Comparison of ENCODE assay signal across 19 cellular contexts in genomic region chr1:20555025-20555757, GRCh38. TPM values are rescaled to one million over a fixed set of nuclear protein-coding genes. Genes with fewer than 3 reads are reported as not detected.
A peak's percentile ranks its signal among the peaks of the same experiment; 100 is the strongest.
DNase-seq lines count a peak whose midpoint lies in the region; ATAC-seq and TF ChIP-seq lines count a peak whose summit lies in the region.
"Had no signal": no experiment of that assay in that cellular context is flagged by ENCODE, and none has a peak within 500 bp of the region (broad histone marks: within the 10 kb centered on the region; RNA-seq: fewer than 3 reads in every experiment).

No MANE protein-coding gene starts in this region.

- no peak overlapping the region for H3K4me3 Mint-ChIP-seq in activated T-helper 1 cell treated with anti-CD3 and anti-CD28 coated beads, Interleukin-12 subunit alpha, Interleukin-12 subunit beta, Interleukin-2, Interleukin-4 antibody, amounts not matched to agents 30 ng/mL and 10 ng/mL and 1 ng/mL, durations not matched to agents 14 hours and 24 hours and 36 hours
- H3K4me3 Mint-ChIP-seq: CD4-positive, CD25-positive, alpha-beta regulatory T cell; stimulated activated naive CD8-positive, alpha-beta T cell treated with anti-CD3 and anti-CD28 coated beads, Interleukin-15, amount 100 ng/mL, for 72 hours had no signal

- H3K9me3 Mint-ChIP-seq in activated T-helper 1 cell treated with anti-CD3 and anti-CD28 coated beads, Interleukin-12 subunit alpha, Interleukin-12 subunit beta, Interleukin-2, Interleukin-4 antibody, amounts not matched to agents 30 ng/mL and 10 ng/mL and 1 ng/mL, durations not matched to agents 14 hours and 24 hours and 36 hours: no peaks in the 10 kb centered on the region
- H3K9me3 Mint-ChIP-seq: CD4-positive, CD25-positive, alpha-beta regulatory T cell; mesothelial cell of epicardium; stimulated activated naive CD8-positive, alpha-beta T cell treated with anti-CD3 and anti-CD28 coated beads, Interleukin-15, amount 100 ng/mL, for 72 hours had no signal

- TF ChIP-seq CTCF in OCI-LY7 (conservative IDR thresholded peaks at IDR 0.05; ENCODE audit: low read length): no peak
- TF ChIP-seq CTCF in epithelial cell of esophagus (IDR thresholded peaks at IDR 0.05; ENCODE audit: insufficient read depth, low read depth, low read length, missing control alignments): no peak

- H3K9me2 ChIP-seq in OCI-LY7 (ENCODE audit: insufficient read depth, low read length): no peaks in the 10 kb centered on the region

- ATAC-seq in HG03045 (IDR thresholded peaks at IDR 0.05; ENCODE audit: unreplicated experiment) (no peak), HG02678 (IDR thresholded peaks at IDR 0.05; ENCODE audit: unreplicated experiment) (no peak)
- ATAC-seq: stimulated activated naive CD8-positive, alpha-beta T cell treated with anti-CD3 and anti-CD28 coated beads, Interleukin-15, amount 100 ng/mL, for 72 hours had no signal

- H3K4me2 ChIP-seq in OCI-LY7 (ENCODE audit: low read length): no peak overlapping the region

- no peak overlapping the region for H3K4me3 ChIP-seq in OCI-LY7 (ENCODE audit: low read depth, low read length, poor library complexity, severe bottlenecking)
- H3K4me3 ChIP-seq in epithelial cell of esophagus (ENCODE audit: low read length): no peak overlapping the region
- H3K4me3 ChIP-seq: colonic mucosa had no signal

- H3K9me3 ChIP-seq in OCI-LY7 (ENCODE audit: low read length): no peaks in the 10 kb centered on the region
- H3K9me3 ChIP-seq: colonic mucosa had no signal

- H3K27ac ChIP-seq in OCI-LY7 (ENCODE audit: low read depth, low read length, poor library complexity, severe bottlenecking): no peak overlapping the region
- H3K27ac ChIP-seq: colonic mucosa had no signal

- no TSS peak for BruUV-seq in OCI-LY7 (replicated peaks; lab: Mats Ljungman, UMichigan)

- H3K27ac Mint-ChIP-seq in activated T-helper 1 cell treated with anti-CD3 and anti-CD28 coated beads, Interleukin-12 subunit alpha, Interleukin-12 subunit beta, Interleukin-2, Interleukin-4 antibody, amounts not matched to agents 30 ng/mL and 10 ng/mL and 1 ng/mL, durations not matched to agents 14 hours and 24 hours and 36 hours: no peak overlapping the region
- H3K27ac Mint-ChIP-seq: CD4-positive, CD25-positive, alpha-beta regulatory T cell; mesothelial cell of epicardium; stimulated activated naive CD8-positive, alpha-beta T cell treated with anti-CD3 and anti-CD28 coated beads, Interleukin-15, amount 100 ng/mL, for 72 hours had no signal

- peaks cover 22% of the 10 kb centered on the region for H3K4me1 ChIP-seq in OCI-LY7 (ENCODE audit: insufficient read depth, low read length, poor library complexity, severe bottlenecking)
- H3K4me1 ChIP-seq: colonic mucosa had no signal

- no peaks in the 10 kb centered on the region for H3K36me3 Mint-ChIP-seq in activated T-helper 1 cell treated with anti-CD3 and anti-CD28 coated beads, Interleukin-12 subunit alpha, Interleukin-12 subunit beta, Interleukin-2, Interleukin-4 antibody, amounts not matched to agents 30 ng/mL and 10 ng/mL and 1 ng/mL, durations not matched to agents 14 hours and 24 hours and 36 hours (ENCODE audit: low read depth)
- H3K36me3 Mint-ChIP-seq: CD4-positive, CD25-positive, alpha-beta regulatory T cell; mesothelial cell of epicardium had no signal

- H2AFZ ChIP-seq in OCI-LY7 (ENCODE audit: low read length): 0 out of 2 replicates have a peak overlapping the region, but pooled peaks have one; percentile 0

- H3K79me2 ChIP-seq in OCI-LY7 (ENCODE audit: insufficient read depth, low read depth, low read length): no peaks in the 10 kb centered on the region

- H3K27me3 Mint-ChIP-seq in activated T-helper 1 cell treated with anti-CD3 and anti-CD28 coated beads, Interleukin-12 subunit alpha, Interleukin-12 subunit beta, Interleukin-2, Interleukin-4 antibody, amounts not matched to agents 30 ng/mL and 10 ng/mL and 1 ng/mL, durations not matched to agents 14 hours and 24 hours and 36 hours (ENCODE audit: insufficient read depth): peaks cover 37% of the 10 kb centered on the region

- no peaks in the 10 kb centered on the region for H3K36me3 ChIP-seq in OCI-LY7 (ENCODE audit: insufficient read depth, low read length)
- H3K36me3 ChIP-seq: colonic mucosa had no signal

- DNase-seq in AG20443 (ENCODE audit: low spot score) (peak; percentile 49), OCI-LY7 (ENCODE audit: low spot score) (no peak), epithelial cell of esophagus (ENCODE audit: low read depth) (peak; percentile 61), hypothalamus (lab: John Stamatoyannopoulos, UW) (peak in 26 of 51 donors; percentile 2 to 63 (median 30)), dedifferentiated amniotic fluid mesenchymal stem cell (ENCODE audit: extremely low spot score) (no peak)
- no peak for DNase-seq in activated T-helper 1 cell treated with anti-CD3 and anti-CD28 coated beads, Interleukin-12 subunit alpha, Interleukin-12 subunit beta, Interleukin-2, Interleukin-4 antibody, amounts not matched to agents 30 ng/mL and 10 ng/mL and 1 ng/mL, durations not matched to agents 14 hours and 24 hours and 36 hours (ENCODE audit: low spot score)
- DNase-seq: activated CD4-positive, CD25-positive, alpha-beta regulatory T cell treated with anti-CD3 and anti-CD28 coated beads, Interleukin-2, amount 50 U/mL, for 72 hours; CD4-positive, CD25-positive, alpha-beta regulatory T cell; DMS153; NCI-H1417 treated with DMSO at 0.1 percent for 48 hours; NCI-H226; SHP77 treated with DMSO at 0.1 percent for 48 hours; stimulated activated naive CD8-positive, alpha-beta T cell treated with anti-CD3 and anti-CD28 coated beads, Interleukin-15, amount 100 ng/mL, for 72 hours had no signal

- H4K20me1 ChIP-seq in OCI-LY7 (ENCODE audit: insufficient read depth, low read length): no peaks in the 10 kb centered on the region

- no peaks in the 10 kb centered on the region for H3K4me1 Mint-ChIP-seq in activated T-helper 1 cell treated with anti-CD3 and anti-CD28 coated beads, Interleukin-12 subunit alpha, Interleukin-12 subunit beta, Interleukin-2, Interleukin-4 antibody, amounts not matched to agents 30 ng/mL and 10 ng/mL and 1 ng/mL, durations not matched to agents 14 hours and 24 hours and 36 hours (ENCODE audit: low read depth)

- CTCF ChIA-PET in OCI-LY7 (lab: Charles Lee; ENCODE audit: unreplicated experiment): no interaction called here

- POLR2A ChIA-PET in OCI-LY7 (lab: Charles Lee): no interaction called here

- intact Hi-C loops in OCI-LY7 (cut with micrococcal nuclease; ENCODE audit: unreplicated experiment): no loop called here
- intact Hi-C loops in activated T-helper 1 cell treated with anti-CD3 and anti-CD28 coated beads, Interleukin-12 subunit alpha, Interleukin-12 subunit beta, Interleukin-2, Interleukin-4 antibody, amounts not matched to agents 30 ng/mL and 10 ng/mL and 1 ng/mL, durations not matched to agents 14 hours and 24 hours and 36 hours (cut with micrococcal nuclease): no loop called here

RNA-seq across cellular contexts. Expression of gene FAM43B, which starts 2.8 kb away (rescaled TPM):
- not detected in 2 replicates for total RNA-seq in OCI-LY7 (2014; rRNA removed; shearing (Covaris generic))
- not detected in 2 replicates for total RNA-seq in OCI-LY7 (2022)
- total RNA-seq in activated T-helper 1 cell treated with anti-CD3 and anti-CD28 coated beads, Interleukin-12 subunit alpha, Interleukin-12 subunit beta, Interleukin-2, Interleukin-4 antibody, amounts not matched to agents 30 ng/mL and 10 ng/mL and 1 ng/mL, durations not matched to agents 14 hours and 24 hours and 36 hours: not detected in 2 replicates
- total RNA-seq: A673; CD4-positive, CD25-positive, alpha-beta regulatory T cell; T-helper 1 cell treated with Interleukin-12 subunit alpha and Interleukin-12 subunit beta and Interleukin-4 antibody, amounts not matched to agents 30 ng/mL and 1 ng/mL, for 36 hours had no signal

RNA-seq across cellular contexts. Expression of gene CDA, which starts 33.7 kb away (rescaled TPM):
- not detected in 2 replicates for total RNA-seq in OCI-LY7 (2014; rRNA removed; shearing (Covaris generic))
- total RNA-seq in OCI-LY7 (2022): not detected in 2 replicates
- total RNA-seq in activated T-helper 1 cell treated with anti-CD3 and anti-CD28 coated beads, Interleukin-12 subunit alpha, Interleukin-12 subunit beta, Interleukin-2, Interleukin-4 antibody, amounts not matched to agents 30 ng/mL and 10 ng/mL and 1 ng/mL, durations not matched to agents 14 hours and 24 hours and 36 hours: not detected in 2 replicates
- total RNA-seq: A673; CD4-positive, CD25-positive, alpha-beta regulatory T cell; T-helper 1 cell treated with Interleukin-12 subunit alpha and Interleukin-12 subunit beta and Interleukin-4 antibody, amounts not matched to agents 30 ng/mL and 1 ng/mL, for 36 hours had no signal

RNA-seq across cellular contexts. Expression of gene MUL1, which starts 47.2 kb away (rescaled TPM):
- total RNA-seq in OCI-LY7 (2014; rRNA removed; shearing (Covaris generic)): 15.5 and 16.3 TPM in 2 replicates
- total RNA-seq in OCI-LY7 (2022): 20.6 and 25.2 TPM in 2 replicates
- 22.0 and 22.8 TPM in 2 replicates for total RNA-seq in activated T-helper 1 cell treated with anti-CD3 and anti-CD28 coated beads, Interleukin-12 subunit alpha, Interleukin-12 subunit beta, Interleukin-2, Interleukin-4 antibody, amounts not matched to agents 30 ng/mL and 10 ng/mL and 1 ng/mL, durations not matched to agents 14 hours and 24 hours and 36 hours

Comparison
In these comparisons a context has a peak if more than half of its experiments do, and no peak if none do; other contexts are left out.
1. DNase-seq: peak in AG20443 (single experiment), epithelial cell of esophagus (single experiment) and hypothalamus (26 of 51); none in OCI-LY7 (single experiment), activated T-helper 1 cell treated with anti-CD3 and anti-CD28 coated beads, Interleukin-12 subunit alpha, Interleukin-12 subunit beta, Interleukin-2, Interleukin-4 antibody, amounts not matched to agents 30 ng/mL and 10 ng/mL and 1 ng/mL, durations not matched to agents 14 hours and 24 hours and 36 hours (single experiment) and dedifferentiated amniotic fluid mesenchymal stem cell (single experiment).